Comparison of ENCODE assay signal across 11 cellular contexts in genomic region chr12:95513599-95513998, GRCh38. TPM values are rescaled to one million over a fixed set of nuclear protein-coding genes. Genes with fewer than 3 reads are reported as not detected.
"Had no signal": no experiment of that assay in that cellular context is flagged by ENCODE, and none has a peak within 500 bp of the region (broad histone marks: within the 10 kb centered on the region; RNA-seq: fewer than 3 reads in every experiment).

No MANE protein-coding gene starts in this region.

- H3K4me2 ChIP-seq: KMS-11 had no signal

- H3K27ac Mint-ChIP-seq: HFFc6 had no signal

- H3K4me1 Mint-ChIP-seq: H9 had no signal

- H3K27ac ChIP-seq: KMS-11 had no signal

- DNase-seq: GOT3, H9, HCEC 1CT, HFFc6, Karpas-422, KBM-7 had no signal

- H3K9me3 Mint-ChIP-seq: H9, HFFc6, IgD-negative memory B cell had no signal

- H3K4me3 Mint-ChIP-seq: H9, HFFc6, IgD-negative memory B cell had no signal

- FAIRE-seq: HTR-8/SVneo had no signal

- H3K9ac ChIP-seq: KMS-11 had no signal

- H3K27me3 Mint-ChIP-seq: IgD-negative memory B cell had no signal

RNA-seq across cellular contexts. Expression of gene USP44, which starts 37.7 kb away (rescaled TPM):
- total RNA-seq: H4, HFFc6, HT-29 had no signal
